8 cellular contexts compared by ENCODE assay signal in genomic region chr2:219499058-219499307, GRCh38. TPM values are rescaled to one million over a fixed set of nuclear protein-coding genes. Genes with fewer than 3 reads are reported as not detected.
DNase-seq lines count a peak whose midpoint lies in the region; ATAC-seq and TF ChIP-seq lines count a peak whose summit lies in the region.

No MANE protein-coding gene starts in this region.

- H3K4me3 Mint-ChIP-seq in activated naive CD4-positive, alpha-beta T cell treated with anti-CD3 and anti-CD28 coated beads for 36 hours: peak overlapping the region; percentile 91
- peak overlapping the region; percentile 96 for H3K4me3 Mint-ChIP-seq in type B pancreatic cell

- H3K4me1 ChIP-seq in ascending aorta: peaks cover 13 to 26% of the 10 kb centered on the region in 2 donors

- no peak for ATAC-seq in HG03565 (IDR thresholded peaks at IDR 0.05; ENCODE audit: unreplicated experiment)

- CTCF ChIA-PET in activated naive CD4-positive, alpha-beta T cell treated with anti-CD3 and anti-CD28 coated beads for 36 hours (lab: Charles Lee): interaction anchor here (1.0 to 11.7 kb wide), 9 partner anchors 7 to 95 kb away, joined by 3 to 211 read pairs (median 5); no protein-coding TSS in a partner anchor

- peak overlapping the region; percentile 39 for H3K27ac Mint-ChIP-seq in activated naive CD4-positive, alpha-beta T cell treated with anti-CD3 and anti-CD28 coated beads for 36 hours
- peak overlapping the region; percentile 87 for H3K27ac Mint-ChIP-seq in type B pancreatic cell

- H3K9me3 Mint-ChIP-seq in activated naive CD4-positive, alpha-beta T cell treated with anti-CD3 and anti-CD28 coated beads for 36 hours: no peaks in the 10 kb centered on the region
- H3K9me3 Mint-ChIP-seq in type B pancreatic cell: no peaks in the 10 kb centered on the region

- no peaks in the 10 kb centered on the region for H3K9me3 ChIP-seq in ascending aorta

- TF ChIP-seq POLR2A in lower leg skin (IDR thresholded peaks at IDR 0.05): no peak

- peak overlapping the region; percentile 68 to 85 for H3K4me3 ChIP-seq in ascending aorta
- H3K4me3 ChIP-seq in lower leg skin (ENCODE audit: low read depth, poor library complexity, severe bottlenecking): peak overlapping the region; percentile 54

- peaks cover 28% of the 10 kb centered on the region for H3K4me1 Mint-ChIP-seq in activated naive CD4-positive, alpha-beta T cell treated with anti-CD3 and anti-CD28 coated beads for 36 hours (ENCODE audit: low read depth)
- peaks cover 40% of the 10 kb centered on the region for H3K4me1 Mint-ChIP-seq in type B pancreatic cell (ENCODE audit: unreplicated experiment)

- H3K36me3 ChIP-seq in ascending aorta: peaks cover 12 to 22% of the 10 kb centered on the region in 2 donors

- TF ChIP-seq CTCF in ascending aorta (IDR thresholded peaks at IDR 0.05): no peak
- TF ChIP-seq CTCF in lower leg skin (IDR thresholded peaks at IDR 0.05): no peak
- TF ChIP-seq CTCF in type B pancreatic cell (conservative IDR thresholded peaks at IDR 0.05): no peak

- H3K36me3 Mint-ChIP-seq in activated naive CD4-positive, alpha-beta T cell treated with anti-CD3 and anti-CD28 coated beads for 36 hours (ENCODE audit: low read depth): peaks cover 2% of the 10 kb centered on the region
- peaks cover 5% of the 10 kb centered on the region for H3K36me3 Mint-ChIP-seq in type B pancreatic cell

- H3K27me3 Mint-ChIP-seq in activated naive CD4-positive, alpha-beta T cell treated with anti-CD3 and anti-CD28 coated beads for 36 hours (ENCODE audit: low read depth): peaks cover 40% of the 10 kb centered on the region
- peaks cover 45% of the 10 kb centered on the region for H3K27me3 Mint-ChIP-seq in type B pancreatic cell

- DNase-seq in activated naive CD4-positive, alpha-beta T cell treated with anti-CD3 and anti-CD28 coated beads for 36 hours: no peak
- DNase-seq in activated naive CD4-positive, alpha-beta T cell (lab: John Stamatoyannopoulos, UW): no peak
- no peak for DNase-seq in ascending aorta (ENCODE audit: low spot score in 2 of 2)
- no peak for DNase-seq in lower leg skin (ENCODE audit: low spot score in 2 of 2)
- DNase-seq in type B pancreatic cell (ENCODE audit: extremely low spot score, unreplicated experiment): no peak
- DNase-seq in NCI-H748 treated with DMSO at 0.1 percent for 48 hours (lab: John Stamatoyannopoulos, UW): no peak
- DNase-seq in epidermal melanocyte (ENCODE audit: insufficient read length, low spot score): no peak

- H3K27ac ChIP-seq in ascending aorta: peak overlapping the region; percentile 91 to 99

- intact Hi-C loops in activated naive CD4-positive, alpha-beta T cell treated with anti-CD3 and anti-CD28 coated beads for 36 hours (cut with micrococcal nuclease): loop anchor here (2.0 kb wide), 1 partner anchor 58 kb away; no protein-coding TSS in a partner anchor
- intact Hi-C loops in ascending aorta (cut with DNase I): no loop called here
- intact Hi-C loops in lower leg skin (cut with DNase I; ENCODE audit: low total_unique reads): no loop called here

- no peaks in the 10 kb centered on the region for H3K27me3 ChIP-seq in ascending aorta

- WGBS in lower leg skin, 2 donors: 0 to 3% methylated on average over 3 of the region's 3 CpGs

RNA-seq across cellular contexts. Expression of gene GMPPA, which starts 0.3 kb away (rescaled TPM):
- total RNA-seq in activated naive CD4-positive, alpha-beta T cell treated with anti-CD3 and anti-CD28 coated beads for 36 hours: 10 to 100 TPM; 25.2 to 28.4 TPM
- total RNA-seq in ascending aorta (11.4 TPM), lower leg skin (10 to 100 TPM in 3 of 4 donors, 1 to 10 TPM in 1; 5.4 to 29.9 (median 19.8) TPM), type B pancreatic cell (ENCODE audit: low replicate concordance) (34.4 and 48.8 TPM in 2 replicates)

RNA-seq across cellular contexts. Expression of gene ASIC4, which starts 15.3 kb away (rescaled TPM):
- total RNA-seq in activated naive CD4-positive, alpha-beta T cell treated with anti-CD3 and anti-CD28 coated beads for 36 hours: not detected
- not detected for total RNA-seq in ascending aorta
- total RNA-seq in lower leg skin: under 1 TPM in 1 of 4 donors, not detected in 3; 0.26 TPM
- total RNA-seq in type B pancreatic cell (ENCODE audit: low replicate concordance): 0.79 and 0.99 TPM in 2 replicates

RNA-seq across cellular contexts. Expression of gene CHPF, which starts 44.6 kb away (rescaled TPM):
- total RNA-seq in activated naive CD4-positive, alpha-beta T cell treated with anti-CD3 and anti-CD28 coated beads for 36 hours: 1 to 10 TPM; 8.5 to 9.0 TPM
- total RNA-seq in ascending aorta: 249 TPM
- total RNA-seq in lower leg skin: 10 to 100 TPM; 37.8 to 73.1 (median 58.4) TPM
- 47.5 and 73.7 TPM in 2 replicates for total RNA-seq in type B pancreatic cell (ENCODE audit: low replicate concordance)

RNA-seq across cellular contexts. Expression of gene TMEM198, which starts 44.8 kb away (rescaled TPM):
- 1 to 10 TPM in 1 of 2 experiments, under 1 TPM in 1; 0.86 to 1.1 TPM for total RNA-seq in activated naive CD4-positive, alpha-beta T cell treated with anti-CD3 and anti-CD28 coated beads for 36 hours
- 6.0 TPM for total RNA-seq in ascending aorta
- total RNA-seq in lower leg skin: 1 to 10 TPM in 2 of 4 donors, under 1 TPM in 2; 0.17 to 2.1 (median 1.0) TPM
- 7.8 and 9.7 TPM in 2 replicates for total RNA-seq in type B pancreatic cell (ENCODE audit: low replicate concordance)
